9 cellular contexts compared by ENCODE assay signal in the genomic region with DNA sequence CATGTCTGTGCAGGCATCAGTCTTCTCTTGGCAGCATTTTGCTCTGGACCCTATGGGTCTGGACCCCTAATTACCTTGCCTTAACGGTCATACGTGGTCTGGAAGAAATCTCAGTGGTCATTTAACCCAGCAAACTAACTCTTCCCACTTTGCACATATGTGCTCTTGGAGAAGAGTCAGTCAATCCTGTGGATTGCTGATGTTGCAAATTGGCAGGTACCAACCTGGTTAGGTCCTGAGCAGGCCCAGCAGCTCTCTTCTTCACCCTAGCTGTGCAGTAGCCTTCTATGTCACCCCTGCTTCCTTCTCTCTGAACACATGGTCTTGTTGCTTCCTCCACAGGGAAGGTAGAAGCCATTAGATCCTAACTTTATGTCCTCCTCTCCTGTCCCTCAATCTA. TPM values are rescaled to one million over a fixed set of nuclear protein-coding genes. Genes with fewer than 3 reads are reported as not detected.
DNase-seq lines count a peak whose midpoint lies in the region; TF ChIP-seq lines count a peak whose summit lies in the region.
"Had no signal": no experiment of that assay in that cellular context is flagged by ENCODE, and none has a peak within 500 bp of the region (broad histone marks: within the 10 kb centered on the region; RNA-seq: fewer than 3 reads in every experiment).

No MANE protein-coding gene starts in this region.

- no peaks in the 10 kb centered on the region for H3K9me3 Mint-ChIP-seq in activated naive CD4-positive, alpha-beta T cell treated with anti-CD3 and anti-CD28 coated beads, Interleukin-2, amount 50 U/mL, for 24 hours
- H3K9me3 Mint-ChIP-seq in type B pancreatic cell: no peaks in the 10 kb centered on the region

- in situ Hi-C loops in GM13976 (cut with MboI; ENCODE audit: low sequenced_read_pairs, unreplicated experiment): loop anchor here (10.0 kb wide), 1 partner anchor 134 kb away; no protein-coding TSS in a partner anchor

- H3K9ac ChIP-seq in SK-N-MC (ENCODE audit: insufficient read length): peak overlapping the region; percentile 87

- peak overlapping the region; percentile 91 for H3K4me3 Mint-ChIP-seq in activated naive CD4-positive, alpha-beta T cell treated with anti-CD3 and anti-CD28 coated beads, Interleukin-2, amount 50 U/mL, for 24 hours
- peak overlapping the region; percentile 91 for H3K4me3 Mint-ChIP-seq in type B pancreatic cell

- H3K27ac Mint-ChIP-seq in activated naive CD4-positive, alpha-beta T cell treated with anti-CD3 and anti-CD28 coated beads, Interleukin-2, amount 50 U/mL, for 24 hours: peak overlapping the region; percentile 8
- peak overlapping the region; percentile 5 for H3K27ac Mint-ChIP-seq in type B pancreatic cell

- H3K27ac ChIP-seq in SK-N-MC: no peak overlapping the region

- H3K4me3 ChIP-seq in SK-N-MC (peak overlapping the region; percentile 97), foreskin fibroblast (ENCODE audit: low read depth in 1 of 2, low read length in 2 of 2) (peak overlapping the region; percentile 16 to 76)

- peaks cover 3% of the 10 kb centered on the region for H3K36me3 Mint-ChIP-seq in activated naive CD4-positive, alpha-beta T cell treated with anti-CD3 and anti-CD28 coated beads, Interleukin-2, amount 50 U/mL, for 24 hours
- peaks cover 27% of the 10 kb centered on the region for H3K36me3 Mint-ChIP-seq in type B pancreatic cell

- H3K27me3 Mint-ChIP-seq in activated naive CD4-positive, alpha-beta T cell treated with anti-CD3 and anti-CD28 coated beads, Interleukin-2, amount 50 U/mL, for 24 hours: no peaks in the 10 kb centered on the region
- H3K27me3 Mint-ChIP-seq in type B pancreatic cell: no peaks in the 10 kb centered on the region

- no peak for TF ChIP-seq CTCF in foreskin fibroblast (IDR thresholded peaks at IDR 0.05; ENCODE audit: low read depth, low read length)
- no peak for TF ChIP-seq CTCF in type B pancreatic cell (conservative IDR thresholded peaks at IDR 0.05)
- TF ChIP-seq CTCF in GM13976 (IDR thresholded peaks at IDR 0.05; ENCODE audit: borderline replicate concordance, control extremely low read depth, extremely low read depth, insufficient read depth, missing control alignments): no peak

- H3K9me3 ChIP-seq in SK-N-MC (ENCODE audit: low read depth, low read length): no peaks in the 10 kb centered on the region

- peaks cover 48% of the 10 kb centered on the region for H3K36me3 ChIP-seq in SK-N-MC (ENCODE audit: insufficient read depth, low read length)

- DNase-seq in activated naive CD4-positive, alpha-beta T cell (lab: John Stamatoyannopoulos, UW): no peak
- DNase-seq in SK-N-MC (ENCODE audit: low read depth, low spot score) (no peak), foreskin fibroblast (no peak), type B pancreatic cell (ENCODE audit: extremely low spot score, unreplicated experiment) (no peak), GM13976 (ENCODE audit: low spot score) (no peak), ecto neural progenitor cell (ENCODE audit: low spot score) (no peak)
- DNase-seq in activated CD4-positive, CD25-positive, alpha-beta regulatory T cell treated with anti-CD3 and anti-CD28 coated beads, Interleukin-2, amount 50 U/mL, for 72 hours: no peak
- DNase-seq: midbrain had no signal

- H3K4me1 Mint-ChIP-seq in activated naive CD4-positive, alpha-beta T cell treated with anti-CD3 and anti-CD28 coated beads, Interleukin-2, amount 50 U/mL, for 24 hours: peaks cover 27% of the 10 kb centered on the region
- H3K4me1 Mint-ChIP-seq in type B pancreatic cell (ENCODE audit: unreplicated experiment): peaks cover 22% of the 10 kb centered on the region

RNA-seq across cellular contexts. Expression of a gene that starts 1.6 kb away (rescaled TPM):
- total RNA-seq in type B pancreatic cell (ENCODE audit: low replicate concordance): 18.3 and 35.3 TPM in 2 replicates

RNA-seq across cellular contexts. Expression of a gene that starts 44.4 kb away (rescaled TPM):
- 32.3 and 45.5 TPM in 2 replicates for total RNA-seq in type B pancreatic cell (ENCODE audit: low replicate concordance)
